29 cellular contexts compared by ENCODE assay signal in genomic region chr13:27679396-27679795, GRCh38.
"Had no signal": no experiment of that assay in that cellular context is flagged by ENCODE, and none has a peak within 500 bp of the region (broad histone marks: within the 10 kb centered on the region; RNA-seq: fewer than 3 reads in every experiment).

No MANE protein-coding gene starts in this region.

- H3K4me3 ChIP-seq: adrenal gland, body of pancreas, esophagus squamous epithelium, left ventricle myocardium inferior, ovary, skin epidermis, thoracic aorta, uterus had no signal

- H3K27ac ChIP-seq: adrenal gland, body of pancreas, esophagus squamous epithelium, left ventricle myocardium inferior, ovary, skin epidermis, thoracic aorta, uterus had no signal

- H3K9me3 Mint-ChIP-seq: activated B cell treated with CpG ODN at 0.5 μM for 24 hours, mesothelial cell of epicardium, T-cell, type B pancreatic cell had no signal

- H3K4me1 Mint-ChIP-seq: activated B cell treated with CpG ODN at 0.5 μM for 24 hours; activated CD8-positive, alpha-beta memory T cell treated with anti-CD3 and anti-CD28 coated beads, Interleukin-2, amount 10 ng/mL, durations not matched to agents 7 days and 5 days; naive B cell; T-cell had no signal

- H3K36me3 ChIP-seq: adrenal gland, esophagus squamous epithelium, left ventricle myocardium inferior, ovary, thoracic aorta, uterus had no signal

- H3K27ac Mint-ChIP-seq: activated B cell treated with CpG ODN at 0.5 μM for 24 hours; activated CD8-positive, alpha-beta memory T cell treated with anti-CD3 and anti-CD28 coated beads, Interleukin-2, amount 10 ng/mL, durations not matched to agents 7 days and 5 days; activated CD8-positive, alpha-beta T cell treated with anti-CD3 and anti-CD28 coated beads, Interleukin-2, amount 10 ng/mL, durations not matched to agents 7 days and 5 days; activated naive CD8-positive, alpha-beta T cell; mesothelial cell of epicardium; naive B cell; progenitor cell of endocrine pancreas; T-cell; type B pancreatic cell had no signal

- FAIRE-seq: endothelial cell of umbilical vein, frontal cortex, islet of Langerhans had no signal

- H3K4me1 ChIP-seq: adrenal gland, body of pancreas, uterus had no signal

- H3K27me3 ChIP-seq: adrenal gland, body of pancreas, esophagus squamous epithelium, ovary, uterus had no signal

- ATAC-seq: activated CD8-positive, alpha-beta memory T cell treated with anti-CD3 and anti-CD28 coated beads, Interleukin-2, amount 10 ng/mL, durations not matched to agents 7 days and 5 days; activated CD8-positive, alpha-beta T cell treated with anti-CD3 and anti-CD28 coated beads, Interleukin-2, amount 10 ng/mL, durations not matched to agents 7 days and 5 days; body of pancreas; sciatic nerve; stimulated activated naive CD8-positive, alpha-beta T cell treated with anti-CD3 and anti-CD28 coated beads, Interleukin-15, Interleukin-2, amounts not matched to agents 100 U/mL and 50 U/mL, for 24 hours; T-cell had no signal

- H3K36me3 Mint-ChIP-seq: activated CD8-positive, alpha-beta memory T cell treated with anti-CD3 and anti-CD28 coated beads, Interleukin-2, amount 10 ng/mL, durations not matched to agents 7 days and 5 days; activated naive CD8-positive, alpha-beta T cell; mesothelial cell of epicardium; naive B cell; T-cell; type B pancreatic cell had no signal

- H3K4me3 Mint-ChIP-seq: activated B cell treated with CpG ODN at 0.5 μM for 24 hours; activated CD8-positive, alpha-beta memory T cell treated with anti-CD3 and anti-CD28 coated beads, Interleukin-2, amount 10 ng/mL, durations not matched to agents 7 days and 5 days; activated CD8-positive, alpha-beta T cell treated with anti-CD3 and anti-CD28 coated beads, Interleukin-2, amount 10 ng/mL, durations not matched to agents 7 days and 5 days; activated naive CD8-positive, alpha-beta T cell; mesothelial cell of epicardium; naive B cell; T-cell; type B pancreatic cell had no signal

- H3K9me3 ChIP-seq: body of pancreas, esophagus squamous epithelium, thoracic aorta, uterus had no signal

- DNase-seq: activated B cell treated with CpG ODN at 0.5 μM for 24 hours; activated CD4-positive, alpha-beta T cell treated with anti-CD3 and anti-CD28 coated beads, Interleukin-2, amount 50 U/mL, for 1 hour; activated CD8-positive, alpha-beta memory T cell treated with anti-CD3 and anti-CD28 coated beads, Interleukin-2, amount 10 ng/mL, durations not matched to agents 7 days and 5 days; activated CD8-positive, alpha-beta T cell treated with anti-CD3 and anti-CD28 coated beads, Interleukin-2, amount 10 ng/mL, durations not matched to agents 7 days and 5 days; activated naive CD4-positive, alpha-beta T cell treated with Interleukin-2 at 50 U/mL for 16 hours; activated T-cell treated with anti-CD3 and anti-CD28 coated beads, Interleukin-2, amount 50 U/mL, for 48 hours; adrenal gland; aorta; body of pancreas; cortex of kidney; esophagus squamous epithelium; left ventricle myocardium inferior; naive B cell; ovary; stimulated activated CD4-positive, alpha-beta T cell treated with anti-CD3 and anti-CD28 coated beads, Interleukin-12 subunit alpha, Interleukin-12 subunit beta, amount 100 ng/mL, for 4 hours; stimulated activated CD4-positive, alpha-beta T cell treated with anti-CD3 and anti-CD28 coated beads, Interleukin-4, amount 100 ng/mL, for 1 hour; stimulated activated naive CD8-positive, alpha-beta T cell treated with anti-CD3 and anti-CD28 coated beads, Interleukin-15, Interleukin-2, amounts not matched to agents 100 U/mL and 50 U/mL, for 24 hours; T-cell; uterus had no signal
